Comparison of ENCODE assay signal across 15 cellular contexts in the genomic region with DNA sequence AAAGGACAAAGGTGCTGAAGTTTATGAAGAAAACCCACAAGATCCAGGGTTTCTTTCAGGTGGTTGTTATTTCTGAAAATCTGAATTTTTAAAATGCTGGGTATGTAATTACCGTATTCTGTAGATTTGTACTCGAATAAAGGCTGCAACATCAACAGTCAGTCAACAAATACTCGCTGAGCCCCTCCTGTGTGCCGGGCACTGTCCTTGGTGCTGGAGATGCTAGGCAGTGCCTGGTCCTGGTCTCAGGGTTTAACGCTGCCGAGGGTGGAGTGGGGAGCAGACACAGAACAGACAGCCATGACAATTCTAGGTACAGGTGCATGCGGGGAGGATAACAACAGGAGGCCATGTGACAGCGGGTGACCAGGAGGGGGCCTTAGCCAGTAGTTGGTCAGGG. TPM values are rescaled to one million over a fixed set of nuclear protein-coding genes. Genes with fewer than 3 reads are reported as not detected.
A peak's percentile ranks its signal among the peaks of the same experiment; 100 is the strongest.
DNase-seq lines count a peak whose midpoint lies in the region; ATAC-seq, FAIRE-seq and TF ChIP-seq lines count a peak whose summit lies in the region.
"Had no signal": no experiment of that assay in that cellular context is flagged by ENCODE, and none has a peak within 500 bp of the region (broad histone marks: within the 10 kb centered on the region; RNA-seq: fewer than 3 reads in every experiment).

No MANE protein-coding gene starts in this region.

- in situ Hi-C loops in K562 (cut with MboI) = loop anchor here (5.0 to 25.0 kb wide), 3 partner anchors 282 to 742 kb away; no protein-coding TSS in a partner anchor

- no peak for TF ChIP-seq RAD21 in K562 (CRISPR knock-in tag; conservative IDR thresholded peaks at IDR 0.05 in 1 of 2, IDR thresholded peaks at IDR 0.05 in 1 of 2)

- H3K27ac ChIP-seq in K562 (ENCODE audit: extremely low read depth, low read depth, low read length) = no peak overlapping the region
- H3K27ac ChIP-seq: colonic mucosa, foreskin keratinocyte, prostate gland had no signal

- ATAC-seq in K562 (peak; percentile 13; the same call in 1 of the 3 replicates), GM19035 (IDR thresholded peaks at IDR 0.05; ENCODE audit: unreplicated experiment) (no peak), GM21367 (IDR thresholded peaks at IDR 0.05; ENCODE audit: unreplicated experiment) (no peak)
- ATAC-seq: foreskin keratinocyte had no signal

- no TSS peak for BruUV-seq in K562 (replicated peaks; lab: Mats Ljungman, UMichigan)

- peak; percentile 73 for FAIRE-seq in K562 (lab: Jason Lieb, UNC)
- FAIRE-seq: kidney had no signal

- no peaks in the 10 kb centered on the region for H3K9me1 ChIP-seq in K562 (ENCODE audit: control insufficient read depth, insufficient read depth, low read length)

- H2AFZ ChIP-seq in K562 (ENCODE audit: low read depth, low read length) = no peak overlapping the region

- WGBS in K562 (ENCODE audit: insufficient coverage, low coverage, missing lambda C conversion rate) = 0% methylated on average over 8 of the region's 8 CpGs

- H3K4me2 ChIP-seq in K562 (ENCODE audit: insufficient read depth, low read length) = no peak overlapping the region

- peaks cover 6% of the 10 kb centered on the region for H3K9me3 ChIP-seq in MG63
- no peaks in the 10 kb centered on the region for H3K9me3 ChIP-seq in K562 (replicated peaks; ENCODE audit: control insufficient read depth, insufficient read depth, low read depth, low read length)
- H3K9me3 ChIP-seq: colonic mucosa, prostate gland had no signal

- DNase-seq in AG20443 (ENCODE audit: low spot score) (peak; percentile 32), MG63 (peak; percentile 22), K562 (ENCODE audit: extremely low read depth in 1 of 4, low spot score in 3 of 4) (peak in 2 of 4 experiments; percentile 14 to 17), left kidney (ENCODE audit: low read depth, low spot score) (peak; percentile 83), NCI-H128 (lab: John Stamatoyannopoulos, UW; ENCODE audit: unreplicated experiment) (no peak)
- DNase-seq in stimulated activated CD4-positive, alpha-beta T cell treated with anti-CD3 and anti-CD28 coated beads, Interleukin-4, amount 100 ng/mL, for 24 hours = no peak
- DNase-seq: activated B cell treated with CpG ODN at 0.5 μM for 24 hours; colonic mucosa; foreskin keratinocyte; HCEC 1CT; kidney; stimulated activated CD4-positive, alpha-beta T cell treated with anti-CD3 and anti-CD28 coated beads, Interleukin-1b, Interleukin-23, amount 100 ng/mL, for 48 hours had no signal

- no peaks in the 10 kb centered on the region; the same call in 1 of the 2 replicates for H4K20me1 ChIP-seq in K562 (replicated peaks; ENCODE audit: control insufficient read depth, insufficient read depth, low read length)

- H3K4me3 ChIP-seq in MG63 = no peak overlapping the region
- H3K4me3 ChIP-seq in K562 = no peak overlapping the region
- H3K4me3 ChIP-seq: colonic mucosa, prostate gland had no signal

- intact Hi-C loops in K562 (cut with micrococcal nuclease) = loop anchor here (10.0 kb wide), 1 partner anchor 575 kb away; no protein-coding TSS in a partner anchor

- POLR2A ChIA-PET in K562 (lab: Yijun Ruan, JAX) = no interaction called here

- H3K4me1 ChIP-seq in K562 (replicated peaks in 1 of 2; ENCODE audit: control insufficient read depth in 2 of 2, insufficient read depth in 2 of 2, low read length in 2 of 2) = peaks cover 0 to 7% of the 10 kb centered on the region in 2 experiments; a peak in 2 of 5 replicates
- H3K4me1 ChIP-seq: colonic mucosa, foreskin keratinocyte, prostate gland had no signal

- no peak for TF ChIP-seq CTCF in K562 (IDR thresholded peaks at IDR 0.05 in 2 of 3, conservative IDR thresholded peaks at IDR 0.05 in 1 of 3; ENCODE audit: insufficient read depth in 2 of 3, low read depth in 1 of 3, low read length in 3 of 3)

- no peaks in the 10 kb centered on the region for H3K27me3 ChIP-seq in MG63
- peaks cover 4 to 39% of the 10 kb centered on the region in 2 experiments; a peak in 4 of 5 replicates for H3K27me3 ChIP-seq in K562 (ENCODE audit: control insufficient read depth in 2 of 2, insufficient read depth in 2 of 2, low read length in 2 of 2)
- H3K27me3 ChIP-seq: colonic mucosa had no signal

- TF ChIP-seq EP300 in K562 (IDR thresholded peaks at IDR 0.05; ENCODE audit: low read length) = no peak

- no peak overlapping the region for H3K9ac ChIP-seq in K562 (ENCODE audit: insufficient read depth in 1 of 2, low read depth in 2 of 2, low read length in 2 of 2)

- no peaks in the 10 kb centered on the region for H3K79me2 ChIP-seq in K562 (ENCODE audit: control insufficient read depth, insufficient read depth, low read length)

- no peaks in the 10 kb centered on the region for H3K36me3 ChIP-seq in MG63
- H3K36me3 ChIP-seq in K562 (ENCODE audit: control insufficient read depth, insufficient read depth, low read length) = no peaks in the 10 kb centered on the region
- H3K36me3 ChIP-seq: colonic mucosa, prostate gland had no signal

- CTCF ChIA-PET in K562 (lab: Yijun Ruan, JAX; ENCODE audit: low intra/inter-chr PET ratio) = no interaction called here

- TF ChIP-seq POLR2A in K562 (conservative IDR thresholded peaks at IDR 0.05) = no peak

TF ChIP-seq in K562, 482 proteins besides CTCF, POLR2A, EP300 and RAD21 (continues in another document):
- TF ChIP-seq MIER1 (IDR thresholded peaks at IDR 0.05; ENCODE audit: low read depth) = peak; percentile 83
- TF ChIP-seq, protein P1, sequence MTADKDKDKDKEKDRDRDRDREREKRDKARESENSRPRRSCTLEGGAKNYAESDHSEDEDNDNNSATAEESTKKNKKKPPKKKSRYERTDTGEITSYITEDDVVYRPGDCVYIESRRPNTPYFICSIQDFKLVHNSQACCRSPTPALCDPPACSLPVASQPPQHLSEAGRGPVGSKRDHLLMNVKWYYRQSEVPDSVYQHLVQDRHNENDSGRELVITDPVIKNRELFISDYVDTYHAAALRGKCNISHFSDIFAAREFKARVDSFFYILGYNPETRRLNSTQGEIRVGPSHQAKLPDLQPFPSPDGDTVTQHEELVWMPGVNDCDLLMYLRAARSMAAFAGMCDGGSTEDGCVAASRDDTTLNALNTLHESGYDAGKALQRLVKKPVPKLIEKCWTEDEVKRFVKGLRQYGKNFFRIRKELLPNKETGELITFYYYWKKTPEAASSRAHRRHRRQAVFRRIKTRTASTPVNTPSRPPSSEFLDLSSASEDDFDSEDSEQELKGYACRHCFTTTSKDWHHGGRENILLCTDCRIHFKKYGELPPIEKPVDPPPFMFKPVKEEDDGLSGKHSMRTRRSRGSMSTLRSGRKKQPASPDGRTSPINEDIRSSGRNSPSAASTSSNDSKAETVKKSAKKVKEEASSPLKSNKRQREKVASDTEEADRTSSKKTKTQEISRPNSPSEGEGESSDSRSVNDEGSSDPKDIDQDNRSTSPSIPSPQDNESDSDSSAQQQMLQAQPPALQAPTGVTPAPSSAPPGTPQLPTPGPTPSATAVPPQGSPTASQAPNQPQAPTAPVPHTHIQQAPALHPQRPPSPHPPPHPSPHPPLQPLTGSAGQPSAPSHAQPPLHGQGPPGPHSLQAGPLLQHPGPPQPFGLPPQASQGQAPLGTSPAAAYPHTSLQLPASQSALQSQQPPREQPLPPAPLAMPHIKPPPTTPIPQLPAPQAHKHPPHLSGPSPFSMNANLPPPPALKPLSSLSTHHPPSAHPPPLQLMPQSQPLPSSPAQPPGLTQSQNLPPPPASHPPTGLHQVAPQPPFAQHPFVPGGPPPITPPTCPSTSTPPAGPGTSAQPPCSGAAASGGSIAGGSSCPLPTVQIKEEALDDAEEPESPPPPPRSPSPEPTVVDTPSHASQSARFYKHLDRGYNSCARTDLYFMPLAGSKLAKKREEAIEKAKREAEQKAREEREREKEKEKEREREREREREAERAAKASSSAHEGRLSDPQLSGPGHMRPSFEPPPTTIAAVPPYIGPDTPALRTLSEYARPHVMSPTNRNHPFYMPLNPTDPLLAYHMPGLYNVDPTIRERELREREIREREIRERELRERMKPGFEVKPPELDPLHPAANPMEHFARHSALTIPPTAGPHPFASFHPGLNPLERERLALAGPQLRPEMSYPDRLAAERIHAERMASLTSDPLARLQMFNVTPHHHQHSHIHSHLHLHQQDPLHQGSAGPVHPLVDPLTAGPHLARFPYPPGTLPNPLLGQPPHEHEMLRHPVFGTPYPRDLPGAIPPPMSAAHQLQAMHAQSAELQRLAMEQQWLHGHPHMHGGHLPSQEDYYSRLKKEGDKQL (CRISPR knock-in tag; IDR thresholded peaks at IDR 0.05; ENCODE audit: borderline replicate concordance) = no peak

RNA-seq across cellular contexts. Expression of a gene that starts 27.2 kb away (rescaled TPM):
- 548 and 558 TPM in 2 replicates for total RNA-seq in MG63 (2014; rRNA removed; shearing (Covaris generic); ENCODE audit: low replicate concordance)
- total RNA-seq in K562 (2011; cell fraction: chromatin; rRNA removed; ENCODE audit: low replicate concordance) = 169 and 243 TPM in 2 replicates
- total RNA-seq in K562 (2011; cell fraction: nucleolus; rRNA removed) = 249 and 253 TPM in 2 replicates
- 314 and 381 TPM in 2 replicates for total RNA-seq in K562 (2011; cell fraction: nucleoplasm; rRNA removed)
- total RNA-seq in K562 (2014; rRNA removed) (171 and 185 TPM in 2 replicates), K562 (2014; rRNA removed; fragmentation: Illumina TruSeq; extraction: Trizol) (226 and 229 TPM in 2 replicates), K562 (2015; rRNA removed; fragmentation: Illumina TruSeq; extraction: Trizol) (226 and 233 TPM in 2 replicates), K562 (2021) (196 and 198 TPM in 2 replicates)
- polyA plus RNA-seq in K562 (2011; rRNA removed) (184 and 234 TPM in 2 replicates), K562 (2014; fragmentation: Illumina TruSeq; extraction: Trizol) (218 and 268 TPM in 2 replicates), K562 (2014; fragmentation: Nextera tagmentation; extraction: Ambion mirVana) (100 to 1,000 TPM; 166 to 257 TPM), K562 (2014; rRNA removed) (189 and 200 TPM in 2 replicates)
- polyA plus RNA-seq in K562 (2011; cell fraction: cytosol; rRNA removed) = 78.8 and 175 TPM in 2 replicates
- polyA plus RNA-seq in K562 (2011; cell fraction: nucleus; rRNA removed) = 44.2 and 80.3 TPM in 2 replicates
- polyA plus RNA-seq in K562 (2012) = 231 and 241 TPM in 2 replicates
- polyA minus RNA-seq in K562 (2011; rRNA and poly(A)+ RNA removed) = 211 and 234 TPM in 2 replicates
- polyA minus RNA-seq in K562 (2011; cell fraction: cytosol; rRNA and poly(A)+ RNA removed) = 74.0 and 79.4 TPM in 2 replicates
- polyA minus RNA-seq in K562 (2011; cell fraction: nucleus; rRNA and poly(A)+ RNA removed) = 19.8 and 37.5 TPM in 2 replicates

Comparison
In these comparisons a context has a peak if more than half of its experiments do, and no peak if none do; other contexts are left out.
1. DNase-seq: peak in AG20443 (single experiment), MG63 (single experiment) and left kidney (single experiment); none in NCI-H128 (single experiment) and stimulated activated CD4-positive, alpha-beta T cell treated with anti-CD3 and anti-CD28 coated beads, Interleukin-4, amount 100 ng/mL, for 24 hours (single experiment).